Comparison of ENCODE assay signal across 8 cellular contexts in the genomic region with DNA sequence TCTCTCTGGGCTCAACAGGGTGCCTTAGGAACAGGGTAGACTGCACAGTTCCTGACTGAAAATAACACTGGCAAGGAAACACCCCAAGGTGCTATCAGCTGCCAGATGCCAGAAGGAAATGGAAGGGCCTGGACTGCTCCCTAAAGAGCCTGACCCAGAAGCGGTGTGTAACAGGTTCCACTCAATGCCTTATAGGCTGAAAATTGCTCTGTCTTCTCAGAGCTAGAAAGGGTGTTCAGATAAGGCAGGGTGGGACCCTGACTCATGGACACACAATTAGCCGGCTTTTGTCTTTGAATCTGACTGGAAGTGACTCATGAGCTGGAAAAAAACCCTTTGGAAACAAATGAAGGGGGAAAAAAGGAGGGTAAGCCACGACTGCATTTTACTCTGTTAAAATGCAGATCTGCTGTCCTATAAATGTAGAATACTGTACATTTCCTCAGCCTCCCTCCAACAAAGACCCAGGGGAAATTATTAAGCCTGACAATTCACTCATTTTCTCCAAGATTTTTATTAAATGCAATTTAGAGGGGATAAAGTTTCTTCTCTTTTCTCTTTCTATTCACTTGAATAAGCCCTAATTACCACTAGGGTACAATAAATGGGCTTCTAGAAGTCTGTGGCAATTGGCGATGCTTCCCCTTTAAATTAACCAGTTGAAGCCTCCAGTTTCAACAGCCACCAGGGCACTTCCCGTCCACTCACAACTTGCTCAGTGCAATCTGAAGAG.
DNase-seq lines count a peak whose midpoint lies in the region; ATAC-seq lines count a peak whose summit lies in the region.

No MANE protein-coding gene starts in this region.

- no peaks in the 10 kb centered on the region for H3K36me3 ChIP-seq in trophoblast cell (ENCODE audit: control insufficient read depth in 1 of 2, insufficient read depth in 2 of 2, low read length in 2 of 2)

- H4K8ac ChIP-seq in trophoblast cell (ENCODE audit: low read depth, low read length): peak overlapping the region; percentile 63

- peak overlapping the region; percentile 67 for H2BK12ac ChIP-seq in trophoblast cell (ENCODE audit: low read length)

- H3K27ac ChIP-seq in trophoblast cell (ENCODE audit: low read depth, low read length): peak overlapping the region; percentile 95

- H3K36me3 Mint-ChIP-seq in activated T-cell treated with anti-CD3 and anti-CD28 coated beads, Interleukin-2, amount 50 U/mL, for 72 hours (ENCODE audit: insufficient read depth in 2 of 2): no peaks in the 10 kb centered on the region

- no peak overlapping the region for H3K4ac ChIP-seq in trophoblast cell (ENCODE audit: low read depth, low read length)

- H3K79me2 ChIP-seq in trophoblast cell (ENCODE audit: control insufficient read depth, insufficient read depth, low read length, poor library complexity): peaks cover 2% of the 10 kb centered on the region

- H3K4me1 ChIP-seq in trophoblast cell (ENCODE audit: control insufficient read depth in 1 of 2, insufficient read depth in 2 of 2, low read length in 2 of 2): peaks cover 27 to 30% of the 10 kb centered on the region in 2 experiments

- peak; percentile 34 for DNase-seq in stimulated activated CD4-positive, alpha-beta T cell treated with anti-CD3 and anti-CD28 coated beads, Interleukin-4, amount 100 ng/mL, for 24 hours
- DNase-seq in stimulated activated CD4-positive, alpha-beta T cell treated with anti-CD3 and anti-CD28 coated beads, Interleukin-2, amount 100 ng/mL, for 48 hours: no peak
- DNase-seq in NCI-H226 (peak; percentile 94), germinal center (ENCODE audit: low spot score) (peak; percentile 50), trophoblast cell (peak; percentile 80 to 89), NCI-H187 treated with DMSO at 0.1 percent for 48 hours (lab: John Stamatoyannopoulos, UW) (no peak)
- no peak for DNase-seq in activated T-cell treated with anti-CD3 and anti-CD28 coated beads, Interleukin-2, amount 50 U/mL, for 72 hours
- no peak for DNase-seq in activated CD8-positive, alpha-beta memory T cell treated with anti-CD3 and anti-CD28 coated beads for 24 hours

- H3K79me1 ChIP-seq in trophoblast cell (ENCODE audit: low read length): peaks cover 30% of the 10 kb centered on the region

- peak overlapping the region; percentile 91 for H2BK5ac ChIP-seq in trophoblast cell (ENCODE audit: low read depth, low read length, poor library complexity)

- H3K14ac ChIP-seq in trophoblast cell (ENCODE audit: low read length): no peak overlapping the region

- no peak overlapping the region for H3K23ac ChIP-seq in trophoblast cell (ENCODE audit: low read length)

- H3K4me2 ChIP-seq in trophoblast cell (ENCODE audit: low read length): peak overlapping the region; percentile 45

- H3K9me3 Mint-ChIP-seq in activated T-cell treated with anti-CD3 and anti-CD28 coated beads, Interleukin-2, amount 50 U/mL, for 72 hours: no peaks in the 10 kb centered on the region

- no peak overlapping the region for H3K18ac ChIP-seq in trophoblast cell (ENCODE audit: low read length)

- H3K27me3 Mint-ChIP-seq in activated T-cell treated with anti-CD3 and anti-CD28 coated beads, Interleukin-2, amount 50 U/mL, for 72 hours (ENCODE audit: low read depth): no peaks in the 10 kb centered on the region

- H2BK120ac ChIP-seq in trophoblast cell (ENCODE audit: insufficient read depth, low read length, poor library complexity): peak overlapping the region; percentile 88

- H3K27ac Mint-ChIP-seq in activated T-cell treated with anti-CD3 and anti-CD28 coated beads, Interleukin-2, amount 50 U/mL, for 72 hours: peak overlapping the region; percentile 66

- no peaks in the 10 kb centered on the region for H3K9me3 ChIP-seq in trophoblast cell (ENCODE audit: insufficient read depth, low read depth, low read length)

- ATAC-seq in activated T-cell treated with anti-CD3 and anti-CD28 coated beads, Interleukin-2, amount 50 U/mL, for 72 hours (replicated peaks in 1 of 2): peak in 1 of 2 donors; percentile 14

- H2AK5ac ChIP-seq in trophoblast cell (ENCODE audit: low read length): no peak overlapping the region

- no peak overlapping the region for H2AFZ ChIP-seq in trophoblast cell (ENCODE audit: insufficient read depth, low read length, poor library complexity)

- no CpG with 5 or more reads among the region's 5 CpGs for WGBS in trophoblast cell (ENCODE audit: extremely low coverage, insufficient coverage, insufficient read length)

- no peak overlapping the region for H3K9ac ChIP-seq in trophoblast cell (ENCODE audit: low read length)

- H3K4me3 ChIP-seq in trophoblast cell (ENCODE audit: low read depth, low read length): no peak overlapping the region

- H3K27me3 ChIP-seq in trophoblast cell (ENCODE audit: insufficient read depth, low read length): no peaks in the 10 kb centered on the region

- H4K12ac ChIP-seq in trophoblast cell (ENCODE audit: low read depth, low read length): no peak overlapping the region

- H4K91ac ChIP-seq in trophoblast cell (ENCODE audit: low read depth, low read length): peak overlapping the region; percentile 65

- peak overlapping the region; percentile 77 to 89 for H3K4me3 Mint-ChIP-seq in activated T-cell treated with anti-CD3 and anti-CD28 coated beads, Interleukin-2, amount 50 U/mL, for 72 hours

- H3K4me1 Mint-ChIP-seq in activated T-cell treated with anti-CD3 and anti-CD28 coated beads, Interleukin-2, amount 50 U/mL, for 72 hours (ENCODE audit: low read depth): peaks cover 69% of the 10 kb centered on the region

Comparison
In these comparisons a context has a peak if more than half of its experiments do, and no peak if none do; other contexts are left out.
1. DNase-seq: peak in stimulated activated CD4-positive, alpha-beta T cell treated with anti-CD3 and anti-CD28 coated beads, Interleukin-4, amount 100 ng/mL, for 24 hours (single experiment), NCI-H226 (single experiment), germinal center (single experiment) and trophoblast cell (2 of 2); none in stimulated activated CD4-positive, alpha-beta T cell treated with anti-CD3 and anti-CD28 coated beads, Interleukin-2, amount 100 ng/mL, for 48 hours (0 of 2), activated T-cell treated with anti-CD3 and anti-CD28 coated beads, Interleukin-2, amount 50 U/mL, for 72 hours (0 of 2), activated CD8-positive, alpha-beta memory T cell treated with anti-CD3 and anti-CD28 coated beads for 24 hours (single experiment) and NCI-H187 treated with DMSO at 0.1 percent for 48 hours (single experiment).